Comparison of ENCODE assay signal across 24 cellular contexts in genomic region chr7:149815661-149816266, GRCh38. TPM values are rescaled to one million over a fixed set of nuclear protein-coding genes. Genes with fewer than 3 reads are reported as not detected.
A peak's percentile ranks its signal among the peaks of the same experiment; 100 is the strongest.
DNase-seq lines count a peak whose midpoint lies in the region; ATAC-seq, FAIRE-seq and TF ChIP-seq lines count a peak whose summit lies in the region.
"Had no signal": no experiment of that assay in that cellular context is flagged by ENCODE, and none has a peak within 500 bp of the region (broad histone marks: within the 10 kb centered on the region; RNA-seq: fewer than 3 reads in every experiment).

No MANE protein-coding gene starts in this region.

- H4K5ac ChIP-seq in IMR-90 (ENCODE audit: low read depth, low read length), result no peak overlapping the region

- H2BK15ac ChIP-seq in IMR-90 (ENCODE audit: low read depth, low read length), result no peak overlapping the region
- H2BK15ac ChIP-seq in neuronal stem cell (ENCODE audit: low read length), result no peak overlapping the region

- no peak overlapping the region for H2BK20ac ChIP-seq in IMR-90 (ENCODE audit: low read depth, low read length)

- H2BK120ac ChIP-seq in IMR-90 (ENCODE audit: low read depth, low read length), result no peak overlapping the region
- no peak overlapping the region for H2BK120ac ChIP-seq in neuronal stem cell (ENCODE audit: low read depth, low read length)

- H2AFZ ChIP-seq in IMR-90 (replicated peaks; ENCODE audit: low read length, poor library complexity), result no peak overlapping the region
- no peak overlapping the region for H2AFZ ChIP-seq in neuronal stem cell (ENCODE audit: low read length)

- no peak for FAIRE-seq in kidney (lab: Jason Lieb, UNC)
- FAIRE-seq: A549, GM12892, H54, HTR-8/SVneo, RCC 7860 had no signal

- no peak overlapping the region for H2BK5ac ChIP-seq in IMR-90 (ENCODE audit: low read depth, low read length, poor library complexity, severe bottlenecking)
- H2BK5ac ChIP-seq in neuronal stem cell (ENCODE audit: low read length), result peak overlapping the region; percentile 75

- H3K4me2 ChIP-seq in BLaER1 treated with 17β-estradiol and CSF1 and Interleukin-3, amounts not matched to agents 10 nM and 100 nM, result peak overlapping the region in 10 of 11 experiments; percentile 7 to 80 (median 76); a peak in 16 of 22 replicates
- no peak overlapping the region for H3K4me2 ChIP-seq in IMR-90 (ENCODE audit: low read depth, low read length)
- H3K4me2 ChIP-seq in neuronal stem cell (ENCODE audit: insufficient read depth, low read length, poor library complexity, severe bottlenecking), result no peak overlapping the region
- H3K4me2 ChIP-seq: A549 had no signal

- dilution Hi-C loops in IMR-90 (cut with HindIII; ENCODE audit: low sequenced_read_pairs, unreplicated experiment), result no loop called here

- H3K4me3 ChIP-seq in BLaER1 treated with 17β-estradiol and CSF1 and Interleukin-3, amounts not matched to agents 10 nM and 100 nM, result no peak overlapping the region
- H3K4me3 ChIP-seq in IMR-90 (ENCODE audit: insufficient read depth, low read depth, low read length), result no peak overlapping the region
- no peak overlapping the region for H3K4me3 ChIP-seq in kidney (ENCODE audit: low read length in 2 of 2)
- no peak overlapping the region for H3K4me3 ChIP-seq in neuronal stem cell (ENCODE audit: low read length in 2 of 2)
- H3K4me3 ChIP-seq: A549, SJCRH30 had no signal

- H2BK12ac ChIP-seq in neuronal stem cell (ENCODE audit: low read length), result no peak overlapping the region

- CTCF ChIA-PET in IMR-90 (lab: Yijun Ruan, JAX), result no interaction called here

- H3K36me3 ChIP-seq in BLaER1 treated with 17β-estradiol and CSF1 and Interleukin-3, amounts not matched to agents 10 nM and 100 nM, result no peaks in the 10 kb centered on the region
- H3K36me3 ChIP-seq in IMR-90 (ENCODE audit: control insufficient read depth, insufficient read depth, low read length) (no peaks in the 10 kb centered on the region), kidney (ENCODE audit: control insufficient read depth in 1 of 2, insufficient read depth in 2 of 2, low read length in 2 of 2) (no peaks in the 10 kb centered on the region), neuronal stem cell (replicated peaks in 1 of 2; ENCODE audit: control insufficient read depth in 2 of 2, insufficient read depth in 2 of 2, low read length in 2 of 2) (no peaks in the 10 kb centered on the region)
- H3K36me3 ChIP-seq: SJCRH30 had no signal

- no peak overlapping the region for H3K18ac ChIP-seq in IMR-90 (ENCODE audit: low read depth, low read length)
- peak overlapping the region; percentile 90 for H3K18ac ChIP-seq in neuronal stem cell (ENCODE audit: low read length)

- TF ChIP-seq CTCF in IMR-90 (conservative IDR thresholded peaks at IDR 0.05; ENCODE audit: low read depth, low read length) (no peak), kidney (IDR thresholded peaks at IDR 0.05; ENCODE audit: borderline replicate concordance, extremely low read depth, insufficient read depth) (no peak)

- H4K91ac ChIP-seq in IMR-90 (ENCODE audit: insufficient read depth, low read depth, low read length), result no peak overlapping the region
- H4K91ac ChIP-seq in neuronal stem cell (ENCODE audit: low read depth, low read length, poor library complexity), result no peak overlapping the region

- no peaks in the 10 kb centered on the region for H3K79me1 ChIP-seq in IMR-90 (ENCODE audit: low read depth in 1 of 2, low read length in 2 of 2)
- peaks cover 3% of the 10 kb centered on the region for H3K79me1 ChIP-seq in neuronal stem cell (ENCODE audit: low read depth, low read length)

- ATAC-seq in IMR-90 (ENCODE audit: low read depth) (no peak), HG03135 (IDR thresholded peaks at IDR 0.05; ENCODE audit: unreplicated experiment) (no peak)
- ATAC-seq: A549, SK-N-SH treated with all-trans-retinoic acid at 6 μM for 48 hours had no signal

- H3K4ac ChIP-seq in IMR-90 (ENCODE audit: low read depth, low read length) (no peak overlapping the region), neuronal stem cell (ENCODE audit: low read length) (peak overlapping the region; percentile 37)

- H3K14ac ChIP-seq in IMR-90 (replicated peaks; ENCODE audit: low read depth, low read length) (no peak overlapping the region), neuronal stem cell (ENCODE audit: low read length) (peak overlapping the region; percentile 56)

- peak overlapping the region; percentile 28 for H2AK9ac ChIP-seq in IMR-90 (replicated peaks; ENCODE audit: low read depth, low read length, poor library complexity)

- no peak overlapping the region for H3K23ac ChIP-seq in IMR-90 (ENCODE audit: low read depth, low read length)
- peak overlapping the region; percentile 80 for H3K23ac ChIP-seq in neuronal stem cell (ENCODE audit: low read depth, low read length, poor library complexity)

- no peak for TF ChIP-seq POLR2A in IMR-90 (IDR thresholded peaks at IDR 0.05; ENCODE audit: low read depth, low read length)

- H3K56ac ChIP-seq in IMR-90 (ENCODE audit: extremely low read depth, insufficient read depth, low read length), result no peak overlapping the region

- H2AK5ac ChIP-seq in IMR-90 (ENCODE audit: low read depth, low read length) (no peak overlapping the region), neuronal stem cell (ENCODE audit: low read depth, low read length) (peak overlapping the region; percentile 99)

- in situ Hi-C loops in IMR-90 (cut with MboI; ENCODE audit: low sequenced_read_pairs), result no loop called here

- BruUV-seq in IMR-90 (replicated peaks; lab: Mats Ljungman, UMichigan), result no TSS peak

- TF ChIP-seq RAD21 in IMR-90 (IDR thresholded peaks at IDR 0.05; ENCODE audit: low read length), result no peak

- H3K4me1 ChIP-seq in BLaER1 treated with 17β-estradiol and CSF1 and Interleukin-3, amounts not matched to agents 10 nM and 100 nM, result peaks cover 4 to 81% (median 74%) of the 10 kb centered on the region in 10 experiments; a peak in 19 of 20 replicates
- H3K4me1 ChIP-seq in IMR-90 (ENCODE audit: control insufficient read depth, insufficient read depth, low read length), result no peaks in the 10 kb centered on the region
- no peaks in the 10 kb centered on the region for H3K4me1 ChIP-seq in kidney (ENCODE audit: control insufficient read depth in 1 of 2, insufficient read depth in 1 of 2, low read depth in 1 of 2, low read length in 2 of 2)
- H3K4me1 ChIP-seq in neuronal stem cell (ENCODE audit: control insufficient read depth in 2 of 2, insufficient read depth in 1 of 2, low read depth in 1 of 2, low read length in 2 of 2), result peaks cover 0 to 12% of the 10 kb centered on the region in 2 donors
- H3K4me1 ChIP-seq: A549, SJCRH30 had no signal

- H4K20me1 ChIP-seq in BLaER1 treated with 17β-estradiol and CSF1 and Interleukin-3, amounts not matched to agents 10 nM and 100 nM, result peaks cover 0 to 22% (median 0%) of the 10 kb centered on the region in 11 experiments; a peak in 2 of 22 replicates
- no peaks in the 10 kb centered on the region for H4K20me1 ChIP-seq in IMR-90 (ENCODE audit: insufficient read depth, low read length)

- DNase-seq in IMR-90 (no peak), kidney (peak; percentile 49), neuronal stem cell (ENCODE audit: low spot score) (no peak), NCI-H1930 (lab: John Stamatoyannopoulos, UW) (no peak)
- no peak for DNase-seq in activated naive CD4-positive, alpha-beta T cell treated with Interleukin-2 at 50 U/mL for 16 hours
- DNase-seq: CD8-positive, alpha-beta memory T cell; DMS 273 treated with DMSO at 0.1 percent for 48 hours; DND-41; NCI-H1105; NCI-H1436 treated with DMSO at 0.1 percent for 48 hours; NCI-H187 treated with DMSO at 0.1 percent for 48 hours; NCI-H2107; NCI-H524; NCI-H748 treated with DMSO at 0.1 percent for 48 hours; SJCRH30 had no signal

- WGBS in IMR-90 (ENCODE audit: extremely low coverage in 2 of 2, insufficient read length in 1 of 2), 2 experiments, result 59% methylated on average over 5 of the region's 16 CpGs; no CpG with 5 or more reads in 1 of the 2 experiments
- WGBS in neuronal stem cell (ENCODE audit: extremely low coverage in 2 of 2, insufficient read length in 2 of 2, insufficient replicate concordance in 1 of 2), 2 donors, result no CpG with 5 or more reads among the region's 16 CpGs

- peaks cover 0 to 5% (median 0%) of the 10 kb centered on the region in 11 experiments; a peak in 1 of 22 replicates for H3K27me3 ChIP-seq in BLaER1 treated with 17β-estradiol and CSF1 and Interleukin-3, amounts not matched to agents 10 nM and 100 nM
- H3K27me3 ChIP-seq in IMR-90 (ENCODE audit: control insufficient read depth, insufficient read depth, low read length) (peaks cover 14% of the 10 kb centered on the region; the same call in 1 of the 2 replicates), neuronal stem cell (ENCODE audit: control insufficient read depth in 3 of 3, insufficient read depth in 3 of 3, low read depth in 1 of 3, low read length in 3 of 3) (peaks cover 0 to 24% (median 0%) of the 10 kb centered on the region in 3 experiments)

- H3K9me1 ChIP-seq in IMR-90 (ENCODE audit: insufficient read depth, low read length), result no peaks in the 10 kb centered on the region

- intact Hi-C loops in IMR-90 (cut with micrococcal nuclease) (no loop called here), kidney (cut with DNase I) (no loop called here)

- no peak overlapping the region; a peak in 1 of 22 replicates for H3K27ac ChIP-seq in BLaER1 treated with 17β-estradiol and CSF1 and Interleukin-3, amounts not matched to agents 10 nM and 100 nM
- H3K27ac ChIP-seq in IMR-90 (ENCODE audit: insufficient read depth, low read length) (no peak overlapping the region), kidney (ENCODE audit: low read depth in 2 of 2, low read length in 2 of 2) (no peak overlapping the region), neuronal stem cell (replicated peaks; ENCODE audit: low read length) (no peak overlapping the region)
- H3K27ac ChIP-seq: A549, SJCRH30 had no signal

- no peak overlapping the region for H4K8ac ChIP-seq in IMR-90 (ENCODE audit: low read depth in 2 of 2, low read length in 2 of 2)
- H4K8ac ChIP-seq in neuronal stem cell (ENCODE audit: low read depth, low read length), result no peak overlapping the region

- H3K9me3 ChIP-seq in BLaER1 treated with 17β-estradiol and CSF1 and Interleukin-3, amounts not matched to agents 10 nM and 100 nM (replicated peaks in 1 of 11), result no peaks in the 10 kb centered on the region
- H3K9me3 ChIP-seq in IMR-90 (ENCODE audit: control insufficient read depth, insufficient read depth, low read length) (no peaks in the 10 kb centered on the region), kidney (ENCODE audit: control insufficient read depth in 1 of 2, low read length in 2 of 2) (no peaks in the 10 kb centered on the region), neuronal stem cell (replicated peaks in 1 of 2; ENCODE audit: control insufficient read depth in 2 of 2, insufficient read depth in 1 of 2, low read depth in 1 of 2, low read length in 2 of 2) (no peaks in the 10 kb centered on the region)
- H3K9me3 ChIP-seq: A549, SJCRH30 had no signal

- POLR2A ChIA-PET in IMR-90 (lab: Charles Lee; ENCODE audit: unreplicated experiment), result no interaction called here

- H3K9ac ChIP-seq in BLaER1 treated with 17β-estradiol and CSF1 and Interleukin-3, amounts not matched to agents 10 nM and 100 nM, result peak overlapping the region in 2 of 11 experiments; percentile 19 to 29; a peak in 3 of 22 replicates
- H3K9ac ChIP-seq in IMR-90 (ENCODE audit: low read depth, low read length) (no peak overlapping the region), kidney (ENCODE audit: low read length in 2 of 2) (no peak overlapping the region), neuronal stem cell (ENCODE audit: low read depth, low read length, poor library complexity) (no peak overlapping the region)

RNA-seq across cellular contexts. Expression of gene ZNF862, which starts 22.4 kb away (rescaled TPM):
- 3.3 and 5.9 TPM in 2 replicates for total RNA-seq in IMR-90 (2012; rRNA removed)
- polyA plus RNA-seq in IMR-90 (2012; rRNA removed), result 10.8 and 10.9 TPM in 2 replicates
- 4.5 and 5.8 TPM in 2 replicates for polyA plus RNA-seq in IMR-90 (2012; cell fraction: cytosol; rRNA removed)
- polyA plus RNA-seq in IMR-90 (2012; cell fraction: nucleus; rRNA removed; ENCODE audit: low replicate concordance), result 56.1 and 60.8 TPM in 2 replicates
- 29.1 TPM for total RNA-seq in kidney
- polyA plus RNA-seq in kidney (ENCODE audit: insufficient read depth, low read depth, low replicate concordance), result 5.7 TPM
- 7.1 TPM for polyA plus RNA-seq in neuronal stem cell (2013, experiment 1 of 2)
- polyA plus RNA-seq in neuronal stem cell (2013, experiment 2 of 2), result 6.8 TPM

RNA-seq across cellular contexts. Expression of gene ZNF467, which starts 42.4 kb away (rescaled TPM):
- total RNA-seq in IMR-90 (2012; rRNA removed) (under 0.01 TPM in 1 of 2 replicates, not detected in the other), kidney (24.5 TPM)
- polyA plus RNA-seq in IMR-90 (2012; rRNA removed) (0.67 and 0.77 TPM in 2 replicates), kidney (ENCODE audit: insufficient read depth, low read depth, low replicate concordance) (15.0 TPM)
- 0.43 and 0.89 TPM in 2 replicates for polyA plus RNA-seq in IMR-90 (2012; cell fraction: cytosol; rRNA removed)
- 3.8 and 5.6 TPM in 2 replicates for polyA plus RNA-seq in IMR-90 (2012; cell fraction: nucleus; rRNA removed; ENCODE audit: low replicate concordance)
- polyA plus RNA-seq in neuronal stem cell (2013, experiment 1 of 2), result 6.2 TPM
- polyA plus RNA-seq in neuronal stem cell (2013, experiment 2 of 2), result 6.1 TPM
- total RNA-seq: SJCRH30 had no signal
- polyA plus RNA-seq: IgD-negative memory B cell had no signal

RNA-seq across cellular contexts. Expression of gene ATP6V0E2, which starts 58.0 kb away (rescaled TPM):
- total RNA-seq in IMR-90 (2012; rRNA removed) (5.7 and 10.3 TPM in 2 replicates), kidney (19.8 TPM)
- polyA plus RNA-seq in IMR-90 (2012; rRNA removed) (29.3 and 30.3 TPM in 2 replicates), kidney (ENCODE audit: insufficient read depth, low read depth, low replicate concordance) (138 TPM)
- 18.0 and 25.3 TPM in 2 replicates for polyA plus RNA-seq in IMR-90 (2012; cell fraction: cytosol; rRNA removed)
- 17.9 and 24.3 TPM in 2 replicates for polyA plus RNA-seq in IMR-90 (2012; cell fraction: nucleus; rRNA removed; ENCODE audit: low replicate concordance)
- 63.8 TPM for polyA plus RNA-seq in neuronal stem cell (2013, experiment 1 of 2)
- 60.2 TPM for polyA plus RNA-seq in neuronal stem cell (2013, experiment 2 of 2)

Comparison
In these comparisons a context has a peak if more than half of its experiments do, and no peak if none do; other contexts are left out.
1. H3K4me2 ChIP-seq: peak in BLaER1 treated with 17β-estradiol and CSF1 and Interleukin-3, amounts not matched to agents 10 nM and 100 nM (10 of 11); none in IMR-90 (single experiment) and neuronal stem cell (single experiment).
2. RNA of gene ZNF467, which starts 42.4 kb away (total RNA-seq): 24.5 TPM in kidney (single experiment); under 0.01 TPM in IMR-90; every median in the first group is over 10 times any median in the second.